In genomic region chrX:10769696-10770619, GRCh38 we compare ENCODE assay signal across 8 cellular contexts.
DNase-seq lines count a peak whose midpoint lies in the region; ATAC-seq lines count a peak whose summit lies in the region.

No MANE protein-coding gene starts in this region.

- no CpG with 5 or more reads among the region's 9 CpGs for whole genome bisulfite sequencing in neuronal stem cell (ENCODE audit: extremely low coverage in 2 of 2, insufficient read length in 2 of 2, insufficient replicate concordance in 1 of 2), 2 donors

- no peak overlapping the region for H3K9ac ChIP-seq in neuronal stem cell (ENCODE audit: low read depth, low read length, poor library complexity)

- CTCF ChIA-PET in activated CD8-positive, alpha-beta memory T cell treated with anti-CD3 and anti-CD28 coated beads, Interleukin-2, amount 10 ng/mL, durations not matched to agents 7 days and 5 days (lab: Charles Lee), result interaction anchor here (1.0 kb wide), 1 partner anchor 580 kb away, joined by 3 read pairs; no protein-coding TSS in a partner anchor

- no peak overlapping the region for H4K91ac ChIP-seq in neuronal stem cell (ENCODE audit: low read depth, low read length, poor library complexity)

- no peak overlapping the region for H2BK12ac ChIP-seq in neuronal stem cell (ENCODE audit: low read length)

- no peaks in the 10 kb centered on the region for H3K27me3 Mint-ChIP-seq in activated CD8-positive, alpha-beta memory T cell treated with anti-CD3 and anti-CD28 coated beads, Interleukin-2, amount 10 ng/mL, durations not matched to agents 7 days and 5 days

- no peak overlapping the region for H3K4ac ChIP-seq in neuronal stem cell (ENCODE audit: low read length)

- no peak overlapping the region for H3K18ac ChIP-seq in neuronal stem cell (ENCODE audit: low read length)

- no peak overlapping the region for H3K23ac ChIP-seq in neuronal stem cell (ENCODE audit: low read depth, low read length, poor library complexity)

- no peaks in the 10 kb centered on the region for H3K4me1 Mint-ChIP-seq in activated CD8-positive, alpha-beta memory T cell treated with anti-CD3 and anti-CD28 coated beads, Interleukin-2, amount 10 ng/mL, durations not matched to agents 7 days and 5 days

- no peak overlapping the region for H2BK5ac ChIP-seq in neuronal stem cell (ENCODE audit: low read length)

- peak overlapping the region; percentile 94 for H3K27ac ChIP-seq in neuronal stem cell (replicated peaks; ENCODE audit: low read length)

- no peak overlapping the region for H3K14ac ChIP-seq in neuronal stem cell (ENCODE audit: low read length)

- ATAC-seq in HG03280 (IDR thresholded peaks at IDR 0.05; ENCODE audit: unreplicated experiment) (no peak), GM19463 (IDR thresholded peaks at IDR 0.05; ENCODE audit: unreplicated experiment) (no peak)
- ATAC-seq in activated CD8-positive, alpha-beta memory T cell treated with anti-CD3 and anti-CD28 coated beads, Interleukin-2, amount 10 ng/mL, durations not matched to agents 7 days and 5 days, result no peak

- H3K27ac Mint-ChIP-seq in activated CD8-positive, alpha-beta memory T cell treated with anti-CD3 and anti-CD28 coated beads, Interleukin-2, amount 10 ng/mL, durations not matched to agents 7 days and 5 days, result no peak overlapping the region

- H2BK15ac ChIP-seq in neuronal stem cell (ENCODE audit: low read length), result no peak overlapping the region

- peak overlapping the region in 1 of 2 donors; percentile 35 for H3K4me3 ChIP-seq in neuronal stem cell (ENCODE audit: low read length in 2 of 2)

- H3K4me3 Mint-ChIP-seq in activated CD8-positive, alpha-beta memory T cell treated with anti-CD3 and anti-CD28 coated beads, Interleukin-2, amount 10 ng/mL, durations not matched to agents 7 days and 5 days, result no peak overlapping the region

- peak overlapping the region; percentile 54 for H2AFZ ChIP-seq in neuronal stem cell (ENCODE audit: low read length)

- no peak overlapping the region for H2BK120ac ChIP-seq in neuronal stem cell (ENCODE audit: low read depth, low read length)

- no peak overlapping the region for H2AK5ac ChIP-seq in neuronal stem cell (ENCODE audit: low read depth, low read length)

- no peaks in the 10 kb centered on the region for H3K36me3 ChIP-seq in neuronal stem cell (replicated peaks in 1 of 2; ENCODE audit: control insufficient read depth in 2 of 2, insufficient read depth in 2 of 2, low read length in 2 of 2)

- no peaks in the 10 kb centered on the region for H3K9me3 Mint-ChIP-seq in activated CD8-positive, alpha-beta memory T cell treated with anti-CD3 and anti-CD28 coated beads, Interleukin-2, amount 10 ng/mL, durations not matched to agents 7 days and 5 days (ENCODE audit: low read depth)

- H4K8ac ChIP-seq in neuronal stem cell (ENCODE audit: low read depth, low read length), result no peak overlapping the region

- H3K4me2 ChIP-seq in neuronal stem cell (ENCODE audit: insufficient read depth, low read length, poor library complexity, severe bottlenecking), result peak overlapping the region; percentile 45

- no peaks in the 10 kb centered on the region for H3K36me3 Mint-ChIP-seq in activated CD8-positive, alpha-beta memory T cell treated with anti-CD3 and anti-CD28 coated beads, Interleukin-2, amount 10 ng/mL, durations not matched to agents 7 days and 5 days

- DNase-seq in EL (peak; percentile 34), NCI-H2171 (lab: John Stamatoyannopoulos, UW) (peak; percentile 65), dedifferentiated amniotic fluid mesenchymal stem cell (ENCODE audit: extremely low spot score) (peak; percentile 57), neuronal stem cell (ENCODE audit: low spot score) (peak; percentile 33)
- DNase-seq in activated CD8-positive, alpha-beta memory T cell treated with anti-CD3 and anti-CD28 coated beads, Interleukin-2, amount 10 ng/mL, durations not matched to agents 7 days and 5 days, result no peak
- no peak for DNase-seq in central memory CD4-positive, alpha-beta T cell

- no peaks in the 10 kb centered on the region for H3K27me3 ChIP-seq in neuronal stem cell (ENCODE audit: control insufficient read depth in 3 of 3, insufficient read depth in 3 of 3, low read depth in 1 of 3, low read length in 3 of 3)

- peaks cover 3 to 8% of the 10 kb centered on the region in 2 donors for H3K4me1 ChIP-seq in neuronal stem cell (ENCODE audit: control insufficient read depth in 2 of 2, insufficient read depth in 1 of 2, low read depth in 1 of 2, low read length in 2 of 2)

- H3K79me1 ChIP-seq in neuronal stem cell (ENCODE audit: low read depth, low read length), result no peaks in the 10 kb centered on the region

- H3K9me3 ChIP-seq in neuronal stem cell (replicated peaks in 1 of 2; ENCODE audit: control insufficient read depth in 2 of 2, insufficient read depth in 1 of 2, low read depth in 1 of 2, low read length in 2 of 2), result no peaks in the 10 kb centered on the region

Comparison
In these comparisons a context has a peak if more than half of its experiments do, and no peak if none do; other contexts are left out.
1. DNase-seq: peak in EL (single experiment), NCI-H2171 (single experiment), dedifferentiated amniotic fluid mesenchymal stem cell (single experiment) and neuronal stem cell (single experiment); none in activated CD8-positive, alpha-beta memory T cell treated with anti-CD3 and anti-CD28 coated beads, Interleukin-2, amount 10 ng/mL, durations not matched to agents 7 days and 5 days (single experiment) and central memory CD4-positive, alpha-beta T cell (single experiment).